Comparison of ENCODE assay signal across 5 cellular contexts in the genomic region with DNA sequence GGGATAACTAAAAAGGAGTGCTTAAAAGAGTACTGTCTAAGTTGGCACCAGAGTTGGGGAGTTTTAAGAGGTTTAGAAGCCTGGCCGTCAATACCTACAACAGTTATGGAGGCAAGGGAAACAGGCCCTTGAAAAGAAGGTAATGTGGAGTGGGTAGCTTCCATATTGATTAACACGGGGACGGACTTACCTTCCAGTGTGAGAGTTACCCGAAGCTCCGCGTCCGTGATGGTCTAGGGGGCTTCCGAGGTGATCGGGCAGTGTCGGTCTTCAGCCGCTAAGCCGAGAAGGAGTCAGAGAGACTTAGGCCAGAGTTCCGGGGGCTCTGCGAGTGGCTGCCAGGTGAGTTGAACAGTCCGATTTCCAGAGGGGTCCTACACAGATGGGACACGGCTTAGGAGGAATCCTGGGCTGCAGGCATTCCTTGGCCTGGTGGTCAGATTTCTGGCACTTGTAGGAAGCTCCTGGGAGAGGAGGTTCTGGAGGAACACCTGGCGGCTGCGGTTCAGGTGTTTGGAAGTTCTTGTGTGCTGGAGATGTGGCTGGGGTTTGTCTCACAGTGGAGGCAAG. TPM values are rescaled to one million over a fixed set of nuclear protein-coding genes. Genes with fewer than 3 reads are reported as not detected.
"Had no signal": no experiment of that assay in that cellular context is flagged by ENCODE, and none has a peak within 500 bp of the region (broad histone marks: within the 10 kb centered on the region; RNA-seq: fewer than 3 reads in every experiment).

No MANE protein-coding gene starts in this region.

RNA-seq across cellular contexts. Expression of gene SCGB3A2, which starts 6.4 kb away (rescaled TPM):
- total RNA-seq: HT-29, LHCN-M2, MCF 10A, Right ventricle myocardium superior, SJSA1 had no signal

RNA-seq across cellular contexts. Expression of gene C5orf46, which starts 34.3 kb away (rescaled TPM):
- total RNA-seq: HT-29, LHCN-M2 had no signal

RNA-seq across cellular contexts. Expression of gene SPINK1, which starts 40.6 kb away (rescaled TPM):
- total RNA-seq: LHCN-M2, Right ventricle myocardium superior, SJSA1 had no signal
